Comparison of ENCODE assay signal across 17 cellular contexts in the genomic region with DNA sequence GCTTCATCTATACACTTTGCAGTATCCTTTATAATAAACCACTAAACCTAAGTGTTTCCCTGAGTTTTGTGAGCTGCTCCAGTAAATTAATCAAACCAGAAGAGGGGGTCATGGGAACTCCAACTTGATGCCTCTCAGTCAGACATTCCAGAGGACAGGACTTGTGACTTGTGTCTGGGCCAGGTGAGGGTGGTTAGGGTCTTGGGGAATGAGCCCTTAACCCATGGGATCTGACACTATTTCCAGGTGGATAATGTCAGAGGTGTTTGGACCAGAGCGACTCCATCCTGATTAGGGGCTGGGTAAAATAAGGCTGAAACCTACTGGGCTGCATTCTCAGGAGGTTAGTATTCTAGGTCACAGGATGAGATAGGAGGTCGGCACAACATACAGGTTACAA. TPM values are rescaled to one million over a fixed set of nuclear protein-coding genes. Genes with fewer than 3 reads are reported as not detected.
DNase-seq lines count a peak whose midpoint lies in the region; ATAC-seq and TF ChIP-seq lines count a peak whose summit lies in the region.
"Had no signal": no experiment of that assay in that cellular context is flagged by ENCODE, and none has a peak within 500 bp of the region (broad histone marks: within the 10 kb centered on the region; RNA-seq: fewer than 3 reads in every experiment).

No MANE protein-coding gene starts in this region.

- H3K27ac Mint-ChIP-seq in endodermal cell (peak overlapping the region; percentile 29), osteocyte (ENCODE audit: unreplicated experiment) (no peak overlapping the region)
- H3K27ac Mint-ChIP-seq in CD4-positive, alpha-beta T cell = no peak overlapping the region
- H3K27ac Mint-ChIP-seq: CD14-positive monocyte; CD4-positive, CD25-positive, alpha-beta regulatory T cell; CD8-positive, alpha-beta T cell had no signal

- peaks cover 16% of the 10 kb centered on the region for H3K4me1 ChIP-seq in endodermal cell (ENCODE audit: control insufficient read depth, insufficient read depth, low read length)
- H3K4me1 ChIP-seq: BLaER1 had no signal

- H3K4me3 ChIP-seq in endodermal cell (ENCODE audit: low read length) = no peak overlapping the region
- H3K4me3 ChIP-seq: BLaER1 had no signal

- H3K4me3 Mint-ChIP-seq in endodermal cell (no peak overlapping the region), osteocyte (ENCODE audit: unreplicated experiment) (no peak overlapping the region)
- H3K4me3 Mint-ChIP-seq in CD4-positive, alpha-beta T cell = no peak overlapping the region
- H3K4me3 Mint-ChIP-seq: CD14-positive monocyte; CD4-positive, CD25-positive, alpha-beta regulatory T cell; CD8-positive, alpha-beta T cell had no signal

- CTCF ChIA-PET in CD4-positive, alpha-beta T cell (lab: Charles Lee) = no interaction called here

- H3K36me3 ChIP-seq in endodermal cell (ENCODE audit: control insufficient read depth, insufficient read depth, low read length) = peaks cover 69% of the 10 kb centered on the region

- peaks cover 31% of the 10 kb centered on the region for H3K4me1 Mint-ChIP-seq in endodermal cell
- H3K4me1 Mint-ChIP-seq in osteocyte (ENCODE audit: unreplicated experiment) = peaks cover 9% of the 10 kb centered on the region
- H3K4me1 Mint-ChIP-seq in CD4-positive, alpha-beta T cell (ENCODE audit: low read depth) = no peaks in the 10 kb centered on the region
- H3K4me1 Mint-ChIP-seq: CD14-positive monocyte; CD4-positive, CD25-positive, alpha-beta regulatory T cell had no signal

- POLR2A ChIA-PET in CD4-positive, alpha-beta T cell (lab: Charles Lee) = no interaction called here

- TF ChIP-seq CTCF in endodermal cell (conservative IDR thresholded peaks at IDR 0.05) (no peak), osteocyte (IDR thresholded peaks at IDR 0.05) (no peak)
- TF ChIP-seq CTCF in CD4-positive, alpha-beta T cell (IDR thresholded peaks at IDR 0.05) = no peak

- no peak overlapping the region for H3K27ac ChIP-seq in endodermal cell (ENCODE audit: low read depth, low read length)
- H3K27ac ChIP-seq in CD4-positive, alpha-beta T cell (ENCODE audit: low read depth, low read length) = no peak overlapping the region
- H3K27ac ChIP-seq: BLaER1 had no signal

- no peak for ATAC-seq in CD4-positive, alpha-beta T cell (ENCODE audit: poor library complexity)
- ATAC-seq: CD8-positive, alpha-beta T cell had no signal

- H3K9me3 Mint-ChIP-seq in endodermal cell (no peaks in the 10 kb centered on the region), osteocyte (ENCODE audit: unreplicated experiment) (no peaks in the 10 kb centered on the region)
- no peaks in the 10 kb centered on the region for H3K9me3 Mint-ChIP-seq in CD4-positive, alpha-beta T cell
- H3K9me3 Mint-ChIP-seq: CD14-positive monocyte; CD8-positive, alpha-beta T cell had no signal

- WGBS in endodermal cell (ENCODE audit: insufficient coverage in 1 of 2, insufficient read length in 1 of 2), 2 experiments = 98 to 100% methylated on average over 2 of the region's 2 CpGs

- H3K36me3 Mint-ChIP-seq in endodermal cell (ENCODE audit: low read depth) (peaks cover 25% of the 10 kb centered on the region), osteocyte (ENCODE audit: unreplicated experiment) (peaks cover 28% of the 10 kb centered on the region)
- no peaks in the 10 kb centered on the region for H3K36me3 Mint-ChIP-seq in CD4-positive, alpha-beta T cell (ENCODE audit: low read depth)
- H3K36me3 Mint-ChIP-seq: CD4-positive, CD25-positive, alpha-beta regulatory T cell; CD8-positive, alpha-beta T cell had no signal

- no peaks in the 10 kb centered on the region for H3K27me3 ChIP-seq in endodermal cell (ENCODE audit: control insufficient read depth, insufficient read depth, low read length, poor library complexity, severe bottlenecking)
- peaks cover 3% of the 10 kb centered on the region for H3K27me3 ChIP-seq in CD4-positive, alpha-beta T cell (ENCODE audit: control insufficient read depth, insufficient read depth, low read length)
- H3K27me3 ChIP-seq: BE2C, BLaER1 had no signal

- H3K27me3 Mint-ChIP-seq in endodermal cell (ENCODE audit: insufficient read depth) (no peaks in the 10 kb centered on the region), osteocyte (ENCODE audit: unreplicated experiment) (no peaks in the 10 kb centered on the region)
- H3K27me3 Mint-ChIP-seq in CD4-positive, alpha-beta T cell = no peaks in the 10 kb centered on the region

- no peak overlapping the region for H3K9ac ChIP-seq in endodermal cell (ENCODE audit: extremely low read depth, low read length, poor library complexity, severe bottlenecking)
- H3K9ac ChIP-seq: BLaER1 had no signal

- DNase-seq in endodermal cell = no peak
- DNase-seq in osteocyte (ENCODE audit: extremely low spot score, unreplicated experiment) = peak; percentile 54
- DNase-seq in CD4-positive, alpha-beta T cell = no peak
- DNase-seq in stimulated activated CD4-positive, alpha-beta T cell treated with anti-CD3 and anti-CD28 coated beads, Interleukin-4, amount 100 ng/mL, for 24 hours = no peak
- DNase-seq in SKM-1 treated with dmso at 0.1 percent for 144 hours (lab: John Stamatoyannopoulos, UW; ENCODE audit: unreplicated experiment) = no peak
- DNase-seq: 8988T; ACHN; BE2C; C1 segment of cervical spinal cord; Caco-2; Calu3; CD4-positive, CD25-positive, alpha-beta regulatory T cell; CD8-positive, alpha-beta T cell; DMS79 treated with DMSO at 0.1 percent for 48 hours; GF-D8 had no signal

- intact Hi-C loops in CD4-positive, alpha-beta T cell (cut with DNase I, micrococcal nuclease) = no loop called here

- H3K9me3 ChIP-seq in endodermal cell (ENCODE audit: control insufficient read depth, low read length) = no peaks in the 10 kb centered on the region
- no peaks in the 10 kb centered on the region for H3K9me3 ChIP-seq in CD4-positive, alpha-beta T cell (ENCODE audit: control insufficient read depth, low read length)
- H3K9me3 ChIP-seq: BE2C, BLaER1, Caco-2 had no signal

RNA-seq across cellular contexts. Expression of gene BCAT1, which starts 58.9 kb away (rescaled TPM):
- total RNA-seq in endodermal cell (100 to 1,000 TPM in 1 of 2 donors, 10 to 100 TPM in 1; 45.0 to 141 TPM), osteocyte (155 and 167 TPM in 2 replicates)
- 116 TPM for polyA plus RNA-seq in endodermal cell (2013, experiment 1 of 2)
- 106 TPM for polyA plus RNA-seq in endodermal cell (2013, experiment 2 of 2)
- under 1 TPM; 0.34 to 0.91 TPM for total RNA-seq in CD4-positive, alpha-beta T cell

Comparison
In these comparisons a context has a peak if more than half of its experiments do, and no peak if none do; other contexts are left out.
1. RNA of gene BCAT1, which starts 58.9 kb away (total RNA-seq): 155 to 167 TPM in osteocyte and 45.0 to 141 TPM in endodermal cell; 0.34 to 0.91 TPM in CD4-positive, alpha-beta T cell; every median in the first group is over 10 times any median in the second.